Comparison of ENCODE assay signal across 21 cellular contexts in the genomic region with DNA sequence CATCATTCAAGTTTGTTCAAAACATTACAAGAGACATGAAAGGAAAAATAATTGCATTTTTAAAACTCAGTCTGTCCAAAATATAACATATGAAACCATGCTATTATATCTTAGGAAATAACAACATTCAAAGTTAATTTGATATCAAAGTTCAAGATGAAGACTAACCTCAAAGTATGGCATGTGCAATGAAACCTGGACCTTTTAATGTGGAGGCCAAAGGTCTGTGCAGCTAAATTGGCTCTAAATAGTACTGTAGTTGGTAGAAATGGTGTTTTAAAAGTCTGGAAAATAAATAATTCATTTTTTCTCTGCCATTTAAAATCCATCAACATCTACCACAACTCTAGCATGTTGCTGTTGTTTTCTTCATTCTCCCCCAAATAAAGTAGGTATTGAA. TPM values are rescaled to one million over a fixed set of nuclear protein-coding genes. Genes with fewer than 3 reads are reported as not detected.
"Had no signal": no experiment of that assay in that cellular context is flagged by ENCODE, and none has a peak within 500 bp of the region (broad histone marks: within the 10 kb centered on the region; RNA-seq: fewer than 3 reads in every experiment).

No MANE protein-coding gene starts in this region.

- H3K27me3 ChIP-seq: thyroid gland, vagina had no signal

- H3K4me1 Mint-ChIP-seq: activated CD4-positive, alpha-beta T cell treated with anti-CD3 and anti-CD28 coated beads, Interleukin-2, amount 10 ng/mL, durations not matched to agents 24 days and 14 days; activated naive CD8-positive, alpha-beta T cell treated with anti-CD3 and anti-CD28 coated beads, Interleukin-2, amount 50 U/mL, for 24 hours; natural killer cell; T-cell had no signal

- H3K36me3 ChIP-seq: thyroid gland, vagina had no signal

- ATAC-seq: activated CD4-positive, CD25-positive, alpha-beta regulatory T cell treated with anti-CD3 and anti-CD28 coated beads, Interleukin-2, amount 50 U/mL, for 24 hours; activated CD8-positive, alpha-beta T cell treated with anti-CD3 and anti-CD28 coated beads, Interleukin-2, amount 10 ng/mL, durations not matched to agents 7 days and 5 days; activated naive CD8-positive, alpha-beta T cell treated with anti-CD3 and anti-CD28 coated beads, Interleukin-2, amount 50 U/mL, for 24 hours; natural killer cell; T-cell had no signal

- H3K36me3 Mint-ChIP-seq: natural killer cell, T-cell had no signal

- H3K9me3 Mint-ChIP-seq: activated CD4-positive, alpha-beta T cell treated with anti-CD3 and anti-CD28 coated beads, Interleukin-2, amount 10 ng/mL, durations not matched to agents 24 days and 14 days; activated naive CD8-positive, alpha-beta T cell treated with anti-CD3 and anti-CD28 coated beads, Interleukin-2, amount 50 U/mL, for 24 hours; activated T-helper 1 cell treated with anti-CD3 and anti-CD28 coated beads, Interleukin-12 subunit alpha, Interleukin-12 subunit beta, Interleukin-2, Interleukin-4 antibody, amounts not matched to agents 30 ng/mL and 10 ng/mL and 1 ng/mL, durations not matched to agents 14 hours and 24 hours and 36 hours; natural killer cell; stimulated activated naive CD8-positive, alpha-beta T cell treated with anti-CD3 and anti-CD28 coated beads, Interleukin-15, Interleukin-2, amounts not matched to agents 100 ng/mL and 50 ng/mL, for 24 hours; T-cell; T-helper 2 cell treated with Interferon-gamma antibody and Interleukin-4, amounts not matched to agents 5 μg/mL and 100 μg/mL, for 36 hours had no signal

- H3K4me3 Mint-ChIP-seq: activated CD4-positive, alpha-beta T cell treated with anti-CD3 and anti-CD28 coated beads, Interleukin-2, amount 10 ng/mL, durations not matched to agents 24 days and 14 days; activated CD8-positive, alpha-beta T cell treated with anti-CD3 and anti-CD28 coated beads, Interleukin-2, amount 10 ng/mL, durations not matched to agents 7 days and 5 days; activated naive CD8-positive, alpha-beta T cell treated with anti-CD3 and anti-CD28 coated beads, Interleukin-2, amount 50 U/mL, for 24 hours; activated T-helper 1 cell treated with anti-CD3 and anti-CD28 coated beads, Interleukin-12 subunit alpha, Interleukin-12 subunit beta, Interleukin-2, Interleukin-4 antibody, amounts not matched to agents 30 ng/mL and 10 ng/mL and 1 ng/mL, durations not matched to agents 14 hours and 24 hours and 36 hours; natural killer cell; stimulated activated naive CD8-positive, alpha-beta T cell treated with anti-CD3 and anti-CD28 coated beads, Interleukin-15, Interleukin-2, amounts not matched to agents 100 ng/mL and 50 ng/mL, for 24 hours; T-cell; T-helper 2 cell treated with Interferon-gamma antibody and Interleukin-4, amounts not matched to agents 5 μg/mL and 100 μg/mL, for 36 hours had no signal

- H3K27ac Mint-ChIP-seq: activated CD4-positive, alpha-beta T cell treated with anti-CD3 and anti-CD28 coated beads, Interleukin-2, amount 10 ng/mL, durations not matched to agents 24 days and 14 days; activated CD8-positive, alpha-beta T cell treated with anti-CD3 and anti-CD28 coated beads, Interleukin-2, amount 10 ng/mL, durations not matched to agents 7 days and 5 days; activated naive CD8-positive, alpha-beta T cell treated with anti-CD3 and anti-CD28 coated beads, Interleukin-2, amount 50 U/mL, for 24 hours; activated T-helper 1 cell treated with anti-CD3 and anti-CD28 coated beads, Interleukin-12 subunit alpha, Interleukin-12 subunit beta, Interleukin-2, Interleukin-4 antibody, amounts not matched to agents 30 ng/mL and 10 ng/mL and 1 ng/mL, durations not matched to agents 14 hours and 24 hours and 36 hours; natural killer cell; progenitor cell of endocrine pancreas; stimulated activated naive CD8-positive, alpha-beta T cell treated with anti-CD3 and anti-CD28 coated beads, Interleukin-15, Interleukin-2, amounts not matched to agents 100 ng/mL and 50 ng/mL, for 24 hours; T-cell; T-helper 2 cell treated with Interferon-gamma antibody and Interleukin-4, amounts not matched to agents 5 μg/mL and 100 μg/mL, for 36 hours had no signal

- H3K4me3 ChIP-seq: lung, thyroid gland, vagina had no signal

- H3K9me3 ChIP-seq: thyroid gland, vagina had no signal

- H3K4me1 ChIP-seq: vagina had no signal

- H3K27me3 Mint-ChIP-seq: activated naive CD8-positive, alpha-beta T cell treated with anti-CD3 and anti-CD28 coated beads, Interleukin-2, amount 50 U/mL, for 24 hours; progenitor cell of endocrine pancreas; stimulated activated naive CD8-positive, alpha-beta T cell treated with anti-CD3 and anti-CD28 coated beads, Interleukin-15, Interleukin-2, amounts not matched to agents 100 ng/mL and 50 ng/mL, for 24 hours; T-cell had no signal

- DNase-seq: activated CD8-positive, alpha-beta T cell treated with anti-CD3 and anti-CD28 coated beads, Interleukin-2, amount 10 ng/mL, durations not matched to agents 7 days and 5 days; activated gamma-delta T cell; activated naive CD4-positive, alpha-beta T cell treated with anti-CD3 and anti-CD28 coated beads, Interleukin-2, amount 50 U/mL, for 16 hours; activated naive CD8-positive, alpha-beta T cell treated with anti-CD3 and anti-CD28 coated beads, Interleukin-2, amount 50 U/mL, for 24 hours; cerebellar nuclear complex; foreskin melanocyte; hippocampal formation; natural killer cell; stimulated activated CD4-positive, alpha-beta T cell treated with anti-CD3 and anti-CD28 coated beads, Interleukin-12 subunit alpha, Interleukin-12 subunit beta, amount 100 ng/mL, for 4 hours; substantia nigra; T-cell; thyroid gland had no signal

- H3K27ac ChIP-seq: vagina, VCaP had no signal

RNA-seq across cellular contexts. Expression of a gene that starts 8.7 kb away (rescaled TPM):
- total RNA-seq: activated CD4-positive, alpha-beta T cell treated with anti-CD3 and anti-CD28 coated beads, Interleukin-2, amount 10 ng/mL, durations not matched to agents 24 days and 14 days had no signal
